19 cellular contexts compared by ENCODE assay signal in genomic region chr5:160310140-160310909, GRCh38. TPM values are rescaled to one million over a fixed set of nuclear protein-coding genes. Genes with fewer than 3 reads are reported as not detected.
DNase-seq lines count a peak whose midpoint lies in the region; ATAC-seq and TF ChIP-seq lines count a peak whose summit lies in the region.
"Had no signal": no experiment of that assay in that cellular context is flagged by ENCODE, and none has a peak within 500 bp of the region (broad histone marks: within the 10 kb centered on the region; RNA-seq: fewer than 3 reads in every experiment).

No MANE protein-coding gene starts in this region.

- no peak for ATAC-seq in natural killer cell treated with Interleukin-12 subunit alpha and Interleukin-12 subunit beta and Interleukin-15 and Interleukin-18, amount 100 ng/mL, for 72 hours
- no peak for ATAC-seq in gastrocnemius medialis
- ATAC-seq: activated CD8-positive, alpha-beta memory T cell treated with anti-CD3 and anti-CD28 coated beads, Interleukin-2, amount 10 ng/mL, durations not matched to agents 7 days and 5 days; effector memory CD8-positive, alpha-beta T cell had no signal

- peaks cover 42% of the 10 kb centered on the region for H3K4me1 Mint-ChIP-seq in Calu3 (ENCODE audit: low read depth, unreplicated experiment)
- H3K4me1 Mint-ChIP-seq in endothelial cell (ENCODE audit: unreplicated experiment): peaks cover 49% of the 10 kb centered on the region
- H3K4me1 Mint-ChIP-seq in natural killer cell treated with Interleukin-12 subunit alpha and Interleukin-12 subunit beta and Interleukin-15 and Interleukin-18, amount 100 ng/mL, for 72 hours (ENCODE audit: low read depth in 2 of 2): peaks cover 6 to 25% of the 10 kb centered on the region in 2 donors

- in situ Hi-C loops in gastrocnemius medialis (cut with MboI; ENCODE audit: low sequenced_read_pairs in 4 of 4): no loop called here

- no peak overlapping the region for H3K9ac ChIP-seq in HUES48 (ENCODE audit: low read depth, low read length)

- BruUV-seq in Calu3 (replicated peaks; lab: Mats Ljungman, UMichigan): no TSS peak

- H3K36me3 ChIP-seq in HUES48 (ENCODE audit: control insufficient read depth, insufficient read depth, low read length) (peaks cover 47% of the 10 kb centered on the region), gastrocnemius medialis (no peaks in the 10 kb centered on the region)

- H3K27ac Mint-ChIP-seq in Calu3 (ENCODE audit: unreplicated experiment) (no peak overlapping the region), endothelial cell (ENCODE audit: unreplicated experiment) (peak overlapping the region; percentile 36)
- peak overlapping the region in 1 of 2 donors; percentile 76 for H3K27ac Mint-ChIP-seq in natural killer cell treated with Interleukin-12 subunit alpha and Interleukin-12 subunit beta and Interleukin-15 and Interleukin-18, amount 100 ng/mL, for 72 hours
- H3K27ac Mint-ChIP-seq: activated CD8-positive, alpha-beta memory T cell treated with anti-CD3 and anti-CD28 coated beads, Interleukin-2, amount 10 ng/mL, durations not matched to agents 7 days and 5 days; effector memory CD8-positive, alpha-beta T cell had no signal

- H3K27me3 Mint-ChIP-seq in Calu3 (ENCODE audit: unreplicated experiment) (no peaks in the 10 kb centered on the region), endothelial cell (ENCODE audit: unreplicated experiment) (peaks cover 12% of the 10 kb centered on the region)
- H3K27me3 Mint-ChIP-seq in natural killer cell treated with Interleukin-12 subunit alpha and Interleukin-12 subunit beta and Interleukin-15 and Interleukin-18, amount 100 ng/mL, for 72 hours: peaks cover 0 to 20% of the 10 kb centered on the region in 2 donors

- H3K27me3 ChIP-seq in HUES48 (ENCODE audit: control insufficient read depth, insufficient read depth, low read length): no peaks in the 10 kb centered on the region
- H3K27me3 ChIP-seq in gastrocnemius medialis: peaks cover 23 to 29% (median 24%) of the 10 kb centered on the region in 3 donors

- CTCF ChIA-PET in Calu3 (lab: Charles Lee): no interaction called here

- H3K9me3 ChIP-seq in HUES48 (ENCODE audit: control insufficient read depth, insufficient read depth, low read length) (no peaks in the 10 kb centered on the region), gastrocnemius medialis (no peaks in the 10 kb centered on the region)

- H3K4me3 Mint-ChIP-seq in Calu3 (ENCODE audit: low read depth, unreplicated experiment) (peak overlapping the region; percentile 81), endothelial cell (ENCODE audit: unreplicated experiment) (peak overlapping the region; percentile 99)
- peak overlapping the region; percentile 78 for H3K4me3 Mint-ChIP-seq in natural killer cell treated with Interleukin-12 subunit alpha and Interleukin-12 subunit beta and Interleukin-15 and Interleukin-18, amount 100 ng/mL, for 72 hours
- H3K4me3 Mint-ChIP-seq: activated CD8-positive, alpha-beta memory T cell treated with anti-CD3 and anti-CD28 coated beads, Interleukin-2, amount 10 ng/mL, durations not matched to agents 7 days and 5 days; central memory CD8-positive, alpha-beta T cell; effector memory CD8-positive, alpha-beta T cell had no signal

- H3K27ac ChIP-seq in HUES48 (ENCODE audit: low read depth, low read length): no peak overlapping the region
- H3K27ac ChIP-seq in gastrocnemius medialis: no peak overlapping the region
- H3K27ac ChIP-seq: skin epidermis had no signal

- DNase-seq in Calu3 (no peak), endothelial cell (ENCODE audit: low spot score) (no peak), gastrocnemius medialis (no peak), NCI-H82 (lab: John Stamatoyannopoulos, UW) (no peak), GM19238 (ENCODE audit: insufficient read length, low spot score) (no peak), NCI-H345 (lab: John Stamatoyannopoulos, UW) (no peak)
- DNase-seq in natural killer cell treated with Interleukin-12 subunit alpha and Interleukin-12 subunit beta and Interleukin-15 and Interleukin-18, amount 100 ng/mL, for 72 hours (ENCODE audit: low spot score): no peak
- DNase-seq: activated CD4-positive, alpha-beta T cell treated with anti-CD3 and anti-CD28 coated beads for 1 hour; activated CD8-positive, alpha-beta memory T cell treated with anti-CD3 and anti-CD28 coated beads, Interleukin-2, amount 10 ng/mL, durations not matched to agents 7 days and 5 days; activated effector memory CD4-positive, alpha-beta T cell treated with Interleukin-2 at 50 U/mL for 16 hours; AML-193; effector memory CD8-positive, alpha-beta T cell; NCI-H1417; NCI-H774; stimulated activated CD4-positive, alpha-beta T cell treated with anti-CD3 and anti-CD28 coated beads, Interleukin-4, amount 100 ng/mL, for 1 hour had no signal

- H3K4me3 ChIP-seq in HUES48 (ENCODE audit: low read depth, low read length) (peak overlapping the region; percentile 90; the same call in 1 of the 2 replicates), gastrocnemius medialis (no peak overlapping the region)

- intact Hi-C loops in Calu3 (cut with micrococcal nuclease; ENCODE audit: unreplicated experiment): loop anchor here (5.0 kb wide), 1 partner anchor 48 kb away; no protein-coding TSS in a partner anchor
- intact Hi-C loops in gastrocnemius medialis (cut with DNase I; ENCODE audit: low total_unique reads): no loop called here

- H3K4me1 ChIP-seq in HUES48 (ENCODE audit: control insufficient read depth, insufficient read depth, low read length) (peaks cover 22% of the 10 kb centered on the region), gastrocnemius medialis (peaks cover 0 to 5% of the 10 kb centered on the region in 2 donors)

- H3K36me3 Mint-ChIP-seq in Calu3 (ENCODE audit: insufficient read depth, unreplicated experiment) (peaks cover 23% of the 10 kb centered on the region), endothelial cell (ENCODE audit: low read depth, unreplicated experiment) (peaks cover 32% of the 10 kb centered on the region)
- H3K36me3 Mint-ChIP-seq in natural killer cell treated with Interleukin-12 subunit alpha and Interleukin-12 subunit beta and Interleukin-15 and Interleukin-18, amount 100 ng/mL, for 72 hours: no peaks in the 10 kb centered on the region
- H3K36me3 Mint-ChIP-seq: activated CD8-positive, alpha-beta memory T cell treated with anti-CD3 and anti-CD28 coated beads, Interleukin-2, amount 10 ng/mL, durations not matched to agents 7 days and 5 days had no signal

- TF ChIP-seq CTCF in Calu3 (IDR thresholded peaks at IDR 0.05; ENCODE audit: unreplicated experiment): no peak
- TF ChIP-seq CTCF in endothelial cell (IDR thresholded peaks at IDR 0.05; ENCODE audit: unreplicated experiment): no peak
- no peak for TF ChIP-seq CTCF in gastrocnemius medialis (IDR thresholded peaks at IDR 0.05 in 4 of 5, conservative IDR thresholded peaks at IDR 0.05 in 1 of 5)

- H3K9me3 Mint-ChIP-seq in Calu3 (ENCODE audit: low read depth, unreplicated experiment) (no peaks in the 10 kb centered on the region), endothelial cell (ENCODE audit: unreplicated experiment) (no peaks in the 10 kb centered on the region)
- H3K9me3 Mint-ChIP-seq in natural killer cell treated with Interleukin-12 subunit alpha and Interleukin-12 subunit beta and Interleukin-15 and Interleukin-18, amount 100 ng/mL, for 72 hours: no peaks in the 10 kb centered on the region
- H3K9me3 Mint-ChIP-seq: central memory CD8-positive, alpha-beta T cell; effector memory CD8-positive, alpha-beta T cell had no signal

- TF ChIP-seq POLR2A in gastrocnemius medialis (IDR thresholded peaks at IDR 0.05): no peak

RNA-seq across cellular contexts. Expression of gene CCNJL, which starts 2.0 kb away (rescaled TPM):
- total RNA-seq in Calu3 (2022): 13.2 and 17.4 TPM in 2 replicates
- 65.0 TPM for total RNA-seq in endothelial cell (ENCODE audit: unreplicated experiment)
- 10 to 100 TPM in 1 of 2 donors, 1 to 10 TPM in 1; 5.6 to 20.1 TPM for total RNA-seq in natural killer cell treated with Interleukin-12 subunit alpha and Interleukin-12 subunit beta and Interleukin-15 and Interleukin-18, amount 100 ng/mL, for 72 hours
- under 1 TPM in 2 of 4 donors, not detected in 2; 0.15 to 0.18 TPM for total RNA-seq in gastrocnemius medialis
- total RNA-seq: fibroblast of lung had no signal

Comparison
In these comparisons a context has a peak if more than half of its experiments do, and no peak if none do; other contexts are left out.
1. RNA of gene CCNJL, which starts 2.0 kb away (total RNA-seq): 65.0 TPM in endothelial cell (single experiment), 5.6 to 20.1 TPM in natural killer cell treated with Interleukin-12 subunit alpha and Interleukin-12 subunit beta and Interleukin-15 and Interleukin-18, amount 100 ng/mL, for 72 hours and 13.2 to 17.4 TPM in Calu3; 0.15 to 0.18 TPM in gastrocnemius medialis; every median in the first group is over 4 times any median in the second.
2. Peak in every context shown above with its lines, with median percentiles within 50 percentile points of each other: H3K4me3 Mint-ChIP-seq.